20 cellular contexts compared by ENCODE assay signal in genomic region chr7:25407053-25407452, GRCh38.
"Had no signal": no experiment of that assay in that cellular context is flagged by ENCODE, and none has a peak within 500 bp of the region (broad histone marks: within the 10 kb centered on the region; RNA-seq: fewer than 3 reads in every experiment).

No MANE protein-coding gene starts in this region.

- H3K4me3 ChIP-seq: K562, SJCRH30, SK-N-MC had no signal

- H3K27ac ChIP-seq: SJCRH30, SK-N-MC had no signal

- H3K27me3 ChIP-seq: SJCRH30 had no signal

- DNase-seq: activated CD4-positive, alpha-beta T cell treated with anti-CD3 and anti-CD28 coated beads, Interleukin-2, amount 10 ng/mL, durations not matched to agents 24 days and 14 days; activated CD4-positive, alpha-beta T cell treated with anti-CD3 and anti-CD28 coated beads, Interleukin-2, amount 50 U/mL, for 4 hours; activated CD8-positive, alpha-beta T cell treated with anti-CD3 and anti-CD28 coated beads for 36 hours; activated gamma-delta T cell; activated naive CD4-positive, alpha-beta T cell treated with Interleukin-2 at 50 U/mL for 16 hours; activated T-cell treated with anti-CD3 and anti-CD28 coated beads, Interleukin-2, amount 50 U/mL, for 24 hours; anterior cingulate cortex; caudate nucleus; NCI-H1092 treated with DMSO at 0.1 percent for 48 hours; NCI-H1417; NCI-H187 treated with DMSO at 0.1 percent for 48 hours; NCI-H2081; NCI-H345; NCI-H524 treated with DMSO at 0.1 percent for 48 hours; SHP77; SJCRH30; T1000 had no signal

- ATAC-seq: activated CD8-positive, alpha-beta T cell treated with anti-CD3 and anti-CD28 coated beads for 36 hours; K562; Panc1 had no signal

- H3K4me1 ChIP-seq: SJCRH30 had no signal

- H3K9me3 ChIP-seq: SJCRH30 had no signal

- H3K36me3 ChIP-seq: SJCRH30 had no signal
